ENCODE assay signal across 27 cellular contexts in the genomic region with DNA sequence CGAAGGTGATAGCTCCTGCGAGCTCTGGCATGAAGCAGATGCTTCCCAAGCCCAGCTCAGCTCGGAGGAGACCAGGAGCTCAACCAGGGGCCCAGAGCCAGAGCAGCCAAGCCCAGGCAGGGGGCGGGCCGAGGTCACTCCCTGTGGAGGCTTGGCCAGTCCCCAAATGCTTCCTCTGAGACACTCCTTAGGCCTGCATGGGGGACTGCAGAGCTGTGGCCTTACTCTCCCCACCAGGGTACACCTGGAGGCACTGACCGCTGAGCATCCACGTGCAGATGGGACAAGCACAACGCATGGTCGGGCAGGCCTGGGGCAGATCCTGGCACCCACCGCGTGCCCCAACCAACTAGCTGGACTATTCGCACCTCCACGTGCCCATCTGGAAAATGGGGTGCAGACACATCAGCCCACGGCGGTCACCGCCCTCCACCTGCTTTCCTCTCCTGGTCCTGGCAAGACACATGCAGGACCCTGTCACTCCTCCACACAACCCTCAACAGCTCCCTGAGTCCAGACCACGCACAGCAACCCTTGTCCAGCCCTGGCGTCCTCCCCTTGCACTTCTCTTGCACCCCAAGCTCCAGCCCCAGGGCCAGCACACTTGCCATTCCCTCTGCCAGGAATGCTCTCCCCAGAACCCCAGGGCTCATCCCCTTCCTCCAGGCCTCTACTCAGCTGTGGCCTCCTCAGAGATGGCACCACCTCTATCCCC.
"Had no signal": no experiment of that assay in that cellular context is flagged by ENCODE, and none has a peak within 500 bp of the region (broad histone marks: within the 10 kb centered on the region; RNA-seq: fewer than 3 reads in every experiment).

No MANE protein-coding gene starts in this region.

- ATAC-seq: activated CD8-positive, alpha-beta memory T cell treated with anti-CD3 and anti-CD28 coated beads, Interleukin-2, amount 10 ng/mL, durations not matched to agents 7 days and 5 days; effector memory CD8-positive, alpha-beta T cell; gastrocnemius medialis; left ventricle myocardium superior; mucosa of descending colon; natural killer cell treated with Interleukin-12 subunit alpha and Interleukin-12 subunit beta and Interleukin-15 and Interleukin-18, amount 100 ng/mL, for 72 hours; stimulated activated naive CD8-positive, alpha-beta T cell treated with anti-CD3 and anti-CD28 coated beads, Interleukin-15, Interleukin-2, amounts not matched to agents 100 U/mL and 50 U/mL, for 24 hours had no signal

- H3K36me3 Mint-ChIP-seq: activated CD8-positive, alpha-beta memory T cell treated with anti-CD3 and anti-CD28 coated beads, Interleukin-2, amount 10 ng/mL, durations not matched to agents 7 days and 5 days; activated naive CD4-positive, alpha-beta T cell treated with anti-CD3 and anti-CD28 coated beads, Interleukin-2, amount 50 U/mL, for 24 hours; brain; natural killer cell treated with Interleukin-12 subunit alpha and Interleukin-12 subunit beta and Interleukin-15 and Interleukin-18, amount 100 ng/mL, for 72 hours had no signal

- H3K9me3 Mint-ChIP-seq: activated CD4-positive, alpha-beta memory T cell treated with anti-CD3 and anti-CD28 coated beads, Interleukin-2, amount 10 ng/mL, durations not matched to agents 7 days and 5 days; activated CD4-positive, alpha-beta T cell treated with anti-CD3 and anti-CD28 coated beads, Interleukin-2, amount 10 ng/mL, durations not matched to agents 7 days and 5 days; activated naive CD4-positive, alpha-beta T cell treated with anti-CD3 and anti-CD28 coated beads, Interleukin-2, amount 50 U/mL, for 24 hours; activated T-helper 2 cell treated with anti-CD3 and anti-CD28 coated beads, Interferon-gamma antibody, Interleukin-2, Interleukin-4, amounts not matched to agents 10 μg/mL and 5 μg/mL and 100 μg/mL, durations not matched to agents 14 hours and 24 hours and 36 hours; effector memory CD8-positive, alpha-beta T cell; natural killer cell treated with Interleukin-12 subunit alpha and Interleukin-12 subunit beta and Interleukin-15 and Interleukin-18, amount 100 ng/mL, for 72 hours had no signal

- H3K4me3 Mint-ChIP-seq: activated CD4-positive, alpha-beta memory T cell treated with anti-CD3 and anti-CD28 coated beads, Interleukin-2, amount 10 ng/mL, durations not matched to agents 7 days and 5 days; activated CD4-positive, alpha-beta T cell treated with anti-CD3 and anti-CD28 coated beads, Interleukin-2, amount 10 ng/mL, durations not matched to agents 7 days and 5 days; activated CD8-positive, alpha-beta memory T cell treated with anti-CD3 and anti-CD28 coated beads, Interleukin-2, amount 10 ng/mL, durations not matched to agents 7 days and 5 days; activated naive CD4-positive, alpha-beta T cell treated with anti-CD3 and anti-CD28 coated beads, Interleukin-2, amount 50 U/mL, for 24 hours; brain; effector memory CD8-positive, alpha-beta T cell; natural killer cell treated with Interleukin-12 subunit alpha and Interleukin-12 subunit beta and Interleukin-15 and Interleukin-18, amount 100 ng/mL, for 72 hours had no signal

- H3K4me3 ChIP-seq: adrenal gland, ascending aorta, cardiac muscle cell, gastrocnemius medialis, mucosa of descending colon, ovary, thoracic aorta had no signal

- H3K4me1 ChIP-seq: adrenal gland, ascending aorta, gastrocnemius medialis had no signal

- H3K36me3 ChIP-seq: adrenal gland, ascending aorta, cardiac muscle cell, gastrocnemius medialis, ovary, thoracic aorta had no signal

- H3K27me3 ChIP-seq: adrenal gland, ascending aorta, cardiac muscle cell, gastrocnemius medialis, ovary had no signal

- DNase-seq: activated CD4-positive, alpha-beta memory T cell treated with anti-CD3 and anti-CD28 coated beads, Interleukin-2, amount 10 ng/mL, durations not matched to agents 7 days and 5 days; activated CD4-positive, alpha-beta T cell treated with anti-CD3 and anti-CD28 coated beads, Interleukin-2, amount 10 ng/mL, durations not matched to agents 7 days and 5 days; activated CD4-positive, CD25-positive, alpha-beta regulatory T cell treated with anti-CD3 and anti-CD28 coated beads, Interleukin-2, amount 50 U/mL, for 72 hours; activated CD8-positive, alpha-beta memory T cell treated with anti-CD3 and anti-CD28 coated beads, Interleukin-2, amount 10 ng/mL, durations not matched to agents 7 days and 5 days; activated T-cell treated with anti-CD3 and anti-CD28 coated beads, Interleukin-2, amount 50 U/mL, for 48 hours; adrenal gland; cortex of kidney; effector memory CD8-positive, alpha-beta T cell; erythroblast; gastrocnemius medialis; glutamatergic neuron; ovary; stimulated activated CD4-positive, alpha-beta T cell treated with anti-CD3 and anti-CD28 coated beads, Interleukin-15, amount 100 ng/mL, for 24 hours; stimulated activated CD4-positive, alpha-beta T cell treated with anti-CD3 and anti-CD28 coated beads, Interleukin-2, amount 100 ng/mL, for 24 hours; stimulated activated naive CD8-positive, alpha-beta T cell treated with anti-CD3 and anti-CD28 coated beads, Interleukin-15, Interleukin-2, amounts not matched to agents 100 U/mL and 50 U/mL, for 24 hours; T-helper 1 cell; trophoblast cell had no signal

- H3K9me3 ChIP-seq: adrenal gland, ascending aorta, gastrocnemius medialis, mucosa of descending colon, ovary, thoracic aorta had no signal

- H3K27ac ChIP-seq: adrenal gland, ascending aorta, cardiac muscle cell, gastrocnemius medialis, ovary, thoracic aorta had no signal

- H3K27ac Mint-ChIP-seq: activated CD4-positive, alpha-beta memory T cell treated with anti-CD3 and anti-CD28 coated beads, Interleukin-2, amount 10 ng/mL, durations not matched to agents 7 days and 5 days; activated CD8-positive, alpha-beta memory T cell treated with anti-CD3 and anti-CD28 coated beads, Interleukin-2, amount 10 ng/mL, durations not matched to agents 7 days and 5 days; activated naive CD4-positive, alpha-beta T cell treated with anti-CD3 and anti-CD28 coated beads, Interleukin-2, amount 50 U/mL, for 24 hours; activated T-helper 2 cell treated with anti-CD3 and anti-CD28 coated beads, Interferon-gamma antibody, Interleukin-2, Interleukin-4, amounts not matched to agents 10 μg/mL and 5 μg/mL and 100 μg/mL, durations not matched to agents 14 hours and 24 hours and 36 hours; brain; effector memory CD8-positive, alpha-beta T cell; natural killer cell treated with Interleukin-12 subunit alpha and Interleukin-12 subunit beta and Interleukin-15 and Interleukin-18, amount 100 ng/mL, for 72 hours; progenitor cell of endocrine pancreas had no signal
